In genomic region chr2:241063587-241063986, GRCh38 we compare ENCODE assay signal across 10 cellular contexts. TPM values are rescaled to one million over a fixed set of nuclear protein-coding genes. Genes with fewer than 3 reads are reported as not detected.
DNase-seq lines count a peak whose midpoint lies in the region; ATAC-seq and TF ChIP-seq lines count a peak whose summit lies in the region.
"Had no signal": no experiment of that assay in that cellular context is flagged by ENCODE, and none has a peak within 500 bp of the region (broad histone marks: within the 10 kb centered on the region; RNA-seq: fewer than 3 reads in every experiment).

No MANE protein-coding gene starts in this region.

- H2AFZ ChIP-seq in hepatocyte, result no peak overlapping the region

- no peak for ATAC-seq in HG02870 (IDR thresholded peaks at IDR 0.05; ENCODE audit: unreplicated experiment)

- no peaks in the 10 kb centered on the region for H4K20me1 ChIP-seq in hepatocyte (ENCODE audit: insufficient read depth, poor library complexity, severe bottlenecking)

- DNase-seq in DMS53 (lab: John Stamatoyannopoulos, UW) (peak; percentile 49), DMS53 treated with DMSO at 0.1 percent for 48 hours (lab: John Stamatoyannopoulos, UW; ENCODE audit: unreplicated experiment) (no peak), hepatocyte (ENCODE audit: low spot score) (no peak), activated gamma-delta T cell treated with Interleukin-2 at 50 U/mL for 16 hours (no peak), NCI-H2171 treated with DMSO at 0.1 percent for 48 hours (lab: John Stamatoyannopoulos, UW) (no peak)
- DNase-seq: MV-4-11 had no signal

- H3K27me3 ChIP-seq in hepatocyte, result no peaks in the 10 kb centered on the region

- peak; percentile 33; the same call in 1 of the 2 replicates for TF ChIP-seq CTCF in VCaP (conservative IDR thresholded peaks at IDR 0.05)
- peak; percentile 8 for TF ChIP-seq CTCF in hepatocyte (IDR thresholded peaks at IDR 0.05; ENCODE audit: poor library complexity)

- no peaks in the 10 kb centered on the region for H3K9me2 ChIP-seq in hepatocyte (replicated peaks; ENCODE audit: insufficient read depth)

- H3K4me1 ChIP-seq in hepatocyte (ENCODE audit: insufficient read depth), result no peaks in the 10 kb centered on the region

- 48% methylated on average over 4 of the region's 8 CpGs for WGBS in hepatocyte (ENCODE audit: low lambda C conversion rate, missing lambda C conversion rate)

- H3K4me3 ChIP-seq in hepatocyte, result no peak overlapping the region
- peak overlapping the region; percentile 5 to 41 (median 17) for H3K4me3 ChIP-seq in skin epidermis

- H3K27ac ChIP-seq in VCaP (peak overlapping the region; percentile 70), hepatocyte (no peak overlapping the region), skin epidermis (peak overlapping the region in 9 of 21 experiments; percentile 4 to 64 (median 45))
- H3K27ac ChIP-seq: 22Rv1 had no signal

- no peaks in the 10 kb centered on the region for H3K79me2 ChIP-seq in hepatocyte

- peak overlapping the region; percentile 82 for H3K4me2 ChIP-seq in hepatocyte

- no peaks in the 10 kb centered on the region for H3K9me3 ChIP-seq in hepatocyte (ENCODE audit: low read depth)

- H3K36me3 ChIP-seq in hepatocyte (replicated peaks; ENCODE audit: insufficient read depth, low read depth), result no peaks in the 10 kb centered on the region

RNA-seq across cellular contexts. Expression of gene MTERF4, which starts 38.5 kb away (rescaled TPM):
- total RNA-seq in hepatocyte, result 39.4 and 40.3 TPM in 2 replicates
- polyA plus RNA-seq in hepatocyte, result 17.4 and 20.3 TPM in 2 replicates
